In genomic region chr6:30741789-30742315, GRCh38 we compare ENCODE assay signal across 1 cellular context.
TF ChIP-seq lines count a peak whose summit lies in the region.

No MANE protein-coding gene starts in this region.

TF ChIP-seq in HepG2, 621 proteins besides CTCF, POLR2A, EP300 and RAD21 (continued from another document and continues in another):
- TF ChIP-seq AKNA (CRISPR knock-in tag; IDR thresholded peaks at IDR 0.05; ENCODE audit: borderline replicate concordance), result no peak
- TF ChIP-seq PPARG (CRISPR knock-in tag; conservative IDR thresholded peaks at IDR 0.05), result no peak
- TF ChIP-seq MIER2 (CRISPR knock-in tag; IDR thresholded peaks at IDR 0.05), result no peak
- TF ChIP-seq HNF4G (IDR thresholded peaks at IDR 0.05; ENCODE audit: borderline replicate concordance, low read depth, low read length), result 0 out of 2 replicates have a peak, but pooled peaks have one; percentile 20
- TF ChIP-seq HNF4G (CRISPR knock-in tag; IDR thresholded peaks at IDR 0.05; ENCODE audit: borderline replicate concordance, low read depth), result no peak
- no peak for TF ChIP-seq GMEB2 (CRISPR knock-in tag; IDR thresholded peaks at IDR 0.05; ENCODE audit: low read depth)
- 0 out of 2 replicates have a peak, but pooled peaks have one; percentile 53 for TF ChIP-seq MEF2D (CRISPR knock-in tag; IDR thresholded peaks at IDR 0.05)
- no peak for TF ChIP-seq ZNF318 (CRISPR knock-in tag; IDR thresholded peaks at IDR 0.05)
- no peak for TF ChIP-seq ELF1 (CRISPR knock-in tag; IDR thresholded peaks at IDR 0.05)
- TF ChIP-seq MLX (CRISPR knock-in tag; IDR thresholded peaks at IDR 0.05), result no peak
- TF ChIP-seq GABPA (IDR thresholded peaks at IDR 0.05; ENCODE audit: low read depth, low read length), result no peak
- no peak for TF ChIP-seq GABPA (CRISPR knock-in tag; IDR thresholded peaks at IDR 0.05; ENCODE audit: low read depth)
- peak; percentile 6; the same call in 1 of the 2 replicates for TF ChIP-seq ZKSCAN5 (CRISPR knock-in tag; IDR thresholded peaks at IDR 0.05)
- TF ChIP-seq ZNF83 (CRISPR knock-in tag; IDR thresholded peaks at IDR 0.05; ENCODE audit: borderline replicate concordance), result no peak
- no peak for TF ChIP-seq EHMT2 (IDR thresholded peaks at IDR 0.05; ENCODE audit: borderline replicate concordance, low read depth, low read length)
- no peak for TF ChIP-seq ZSCAN5A (CRISPR knock-in tag; IDR thresholded peaks at IDR 0.05; ENCODE audit: borderline replicate concordance)
- no peak for TF ChIP-seq ZEB1 (IDR thresholded peaks at IDR 0.05; ENCODE audit: insufficient replicate concordance, low read depth)
- no peak for TF ChIP-seq SP2 (CRISPR knock-in tag; IDR thresholded peaks at IDR 0.05)
- TF ChIP-seq TOPORS (CRISPR knock-in tag; IDR thresholded peaks at IDR 0.05), result peak; percentile 14
- no peak for TF ChIP-seq ATF1 (CRISPR knock-in tag; IDR thresholded peaks at IDR 0.05)
- TF ChIP-seq BCL6 (CRISPR knock-in tag; IDR thresholded peaks at IDR 0.05), result no peak
- TF ChIP-seq GLMP (CRISPR knock-in tag; IDR thresholded peaks at IDR 0.05; ENCODE audit: borderline replicate concordance), result no peak
- no peak for TF ChIP-seq ZNF543 (CRISPR knock-in tag; IDR thresholded peaks at IDR 0.05)
- TF ChIP-seq SMAD1 (CRISPR knock-in tag; IDR thresholded peaks at IDR 0.05; ENCODE audit: borderline replicate concordance, low read depth), result no peak
- TF ChIP-seq MBNL3 (CRISPR knock-in tag; conservative IDR thresholded peaks at IDR 0.05), result no peak
- 0 out of 2 replicates have a peak, but pooled peaks have one; percentile 37 for TF ChIP-seq XBP1 (CRISPR knock-in tag; IDR thresholded peaks at IDR 0.05)
- no peak for TF ChIP-seq KDM4B (CRISPR knock-in tag; IDR thresholded peaks at IDR 0.05)
- TF ChIP-seq HOXA3 (CRISPR knock-in tag; IDR thresholded peaks at IDR 0.05), result no peak
- TF ChIP-seq ZNF713 (CRISPR knock-in tag; IDR thresholded peaks at IDR 0.05), result no peak
- TF ChIP-seq ZNF138 (CRISPR knock-in tag; IDR thresholded peaks at IDR 0.05; ENCODE audit: low read depth), result peak; percentile 68; the same call in 1 of the 2 replicates
- no peak for TF ChIP-seq UBTF (CRISPR knock-in tag; IDR thresholded peaks at IDR 0.05)
- no peak; the same call in 1 of the 2 replicates for TF ChIP-seq SMC3 (IDR thresholded peaks at IDR 0.05; ENCODE audit: low read length)
- no peak for TF ChIP-seq GATA4 (IDR thresholded peaks at IDR 0.05; ENCODE audit: borderline replicate concordance, low read depth)
- no peak for TF ChIP-seq GPBP1L1 (CRISPR knock-in tag; IDR thresholded peaks at IDR 0.05)
- no peak for TF ChIP-seq RFX3 (CRISPR knock-in tag; IDR thresholded peaks at IDR 0.05)
- TF ChIP-seq MAFG (CRISPR knock-in tag; IDR thresholded peaks at IDR 0.05), result no peak
- TF ChIP-seq ZMAT5 (CRISPR knock-in tag; IDR thresholded peaks at IDR 0.05; ENCODE audit: borderline replicate concordance, low read depth), result no peak
